12 cellular contexts compared by ENCODE assay signal in the genomic region with DNA sequence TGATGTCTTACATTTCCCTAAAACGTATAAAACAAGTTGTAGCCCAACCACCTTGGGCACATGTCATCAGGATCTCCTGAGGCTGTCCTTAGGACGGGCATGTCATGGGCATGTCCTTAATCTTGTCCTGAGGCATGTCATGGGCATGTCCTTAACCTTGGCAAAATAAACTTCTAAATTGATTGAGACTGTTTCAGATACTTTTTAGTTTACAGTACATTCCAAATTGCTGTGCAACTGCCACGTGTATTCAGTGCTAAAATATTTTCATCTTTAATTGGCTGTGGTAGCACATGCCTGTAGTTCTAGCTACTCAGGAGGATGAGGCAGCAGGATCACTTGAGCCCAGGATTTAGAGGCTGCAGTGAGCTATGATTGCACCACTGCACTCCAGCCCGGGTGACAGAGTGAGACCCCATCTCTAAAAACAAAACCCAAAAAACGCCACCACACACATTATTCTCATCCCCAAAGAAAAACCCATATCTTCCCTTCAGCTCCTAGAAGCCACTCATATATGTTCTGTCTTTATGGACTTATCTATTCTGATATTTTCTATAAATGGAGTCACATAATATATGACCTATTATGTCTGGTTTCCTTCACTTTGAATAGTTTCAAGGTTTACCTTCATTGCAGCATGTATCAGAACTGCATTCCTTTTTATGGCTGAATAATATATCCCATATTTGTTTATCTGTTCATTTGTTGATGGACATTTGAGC.
DNase-seq lines count a peak whose midpoint lies in the region; ATAC-seq and TF ChIP-seq lines count a peak whose summit lies in the region.
"Had no signal": no experiment of that assay in that cellular context is flagged by ENCODE, and none has a peak within 500 bp of the region (broad histone marks: within the 10 kb centered on the region; RNA-seq: fewer than 3 reads in every experiment).

No MANE protein-coding gene starts in this region.

- WGBS in psoas muscle, 3 donors: 56 to 68% (median 58%) methylated on average over 5 of the region's 5 CpGs

- H3K9me3 Mint-ChIP-seq in activated naive CD8-positive, alpha-beta T cell treated with anti-CD3 and anti-CD28 coated beads for 36 hours: peaks cover 22% of the 10 kb centered on the region

- TF ChIP-seq CTCF in psoas muscle (IDR thresholded peaks at IDR 0.05): no peak

- H3K36me3 Mint-ChIP-seq in activated naive CD8-positive, alpha-beta T cell treated with anti-CD3 and anti-CD28 coated beads for 36 hours: peaks cover 13% of the 10 kb centered on the region

- no peak overlapping the region for H3K27ac ChIP-seq in psoas muscle
- H3K27ac ChIP-seq: thoracic aorta had no signal

- peaks cover 18% of the 10 kb centered on the region for H3K4me1 Mint-ChIP-seq in activated naive CD8-positive, alpha-beta T cell treated with anti-CD3 and anti-CD28 coated beads for 36 hours

- no peaks in the 10 kb centered on the region for H3K4me1 ChIP-seq in psoas muscle
- H3K4me1 ChIP-seq: Caco-2 had no signal

- intact Hi-C loops in psoas muscle (cut with DNase I): no loop called here

- no peaks in the 10 kb centered on the region for H3K9me3 ChIP-seq in psoas muscle
- H3K9me3 ChIP-seq: thoracic aorta had no signal

- no peaks in the 10 kb centered on the region for H3K36me3 ChIP-seq in psoas muscle (ENCODE audit: insufficient read depth in 1 of 2, low read depth in 1 of 2)
- H3K36me3 ChIP-seq: thoracic aorta had no signal

- no peaks in the 10 kb centered on the region for H3K27me3 ChIP-seq in psoas muscle (ENCODE audit: insufficient read depth in 3 of 3, low read length in 2 of 3)

- H3K27me3 Mint-ChIP-seq in activated naive CD8-positive, alpha-beta T cell treated with anti-CD3 and anti-CD28 coated beads for 36 hours: no peaks in the 10 kb centered on the region

- H3K4me3 Mint-ChIP-seq in activated naive CD8-positive, alpha-beta T cell treated with anti-CD3 and anti-CD28 coated beads for 36 hours: no peak overlapping the region

- no peak for DNase-seq in activated naive CD8-positive, alpha-beta T cell treated with anti-CD3 and anti-CD28 coated beads for 36 hours
- DNase-seq in HUDEP-2 (lab: John Stamatoyannopoulos, UW; ENCODE audit: unreplicated experiment in 76 of 76) (no peak), GM19240 (ENCODE audit: insufficient read length, low spot score) (no peak), DMS153 (lab: John Stamatoyannopoulos, UW) (no peak), psoas muscle (no peak)
- DNase-seq: Caco-2, hippocampal formation, SHP77 treated with DMSO at 0.1 percent for 48 hours had no signal

- peak; percentile 62 for ATAC-seq in GM18517 (IDR thresholded peaks at IDR 0.05; ENCODE audit: unreplicated experiment)
- ATAC-seq in GM21447 (IDR thresholded peaks at IDR 0.05; ENCODE audit: unreplicated experiment): peak; percentile 44
- peak; percentile 31 for ATAC-seq in HG03066 (IDR thresholded peaks at IDR 0.05; ENCODE audit: low read depth, unreplicated experiment)
- ATAC-seq in psoas muscle: no peak

- no peak overlapping the region for H3K4me3 ChIP-seq in psoas muscle
- H3K4me3 ChIP-seq: thoracic aorta had no signal

- peak overlapping the region; percentile 26 for H3K27ac Mint-ChIP-seq in activated naive CD8-positive, alpha-beta T cell treated with anti-CD3 and anti-CD28 coated beads for 36 hours

Comparison
In these comparisons a context has a peak if more than half of its experiments do, and no peak if none do; other contexts are left out.
1. ATAC-seq: peak in GM18517 (single experiment), GM21447 (single experiment) and HG03066 (single experiment); none in psoas muscle (0 of 4).